1 cellular context compared by ENCODE assay signal in the genomic region with DNA sequence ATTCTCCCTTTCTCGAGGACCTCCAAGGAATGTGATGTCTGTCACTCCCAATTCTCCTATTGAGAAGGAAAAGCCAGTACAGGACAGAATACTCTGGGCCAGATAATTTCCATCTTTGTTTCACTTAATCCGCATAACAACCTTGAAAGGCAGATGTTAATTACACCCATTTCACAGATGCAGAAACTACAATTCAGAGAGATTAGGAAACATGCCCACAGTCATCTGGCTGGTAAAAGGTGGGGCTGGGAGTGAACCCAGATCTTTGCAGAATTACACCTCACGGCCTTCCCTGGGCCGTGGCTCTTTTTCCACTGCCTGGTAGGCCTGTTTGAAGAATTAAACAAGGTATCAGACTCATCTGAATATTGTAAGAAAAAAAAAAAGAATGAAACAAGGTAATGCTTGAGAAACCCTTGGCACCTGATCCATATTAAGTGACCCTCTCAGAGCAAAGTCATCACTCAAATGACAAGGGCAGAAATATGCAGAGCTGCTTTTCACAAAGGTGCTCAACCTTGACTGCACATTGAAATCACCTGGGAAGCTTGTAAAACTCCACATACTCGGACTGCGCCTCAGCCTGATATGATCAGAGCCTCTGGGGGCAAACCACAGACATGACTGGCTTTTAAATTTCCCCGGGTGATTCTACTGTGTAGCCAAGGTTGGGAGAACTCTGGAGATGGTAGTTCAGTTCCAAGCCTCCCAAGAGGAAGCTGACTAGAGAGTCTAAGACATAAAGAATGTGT.
A peak's percentile ranks its signal among the peaks of the same experiment; 100 is the strongest.
TF ChIP-seq lines count a peak whose summit lies in the region.

No MANE protein-coding gene starts in this region.

TF ChIP-seq in HepG2, 621 proteins besides CTCF, POLR2A, EP300 and RAD21:
- TF ChIP-seq TIGD3 (CRISPR knock-in tag; IDR thresholded peaks at IDR 0.05; ENCODE audit: borderline replicate concordance): no peak
- no peak for TF ChIP-seq ZNF124 (CRISPR knock-in tag; IDR thresholded peaks at IDR 0.05)
- peak; percentile 72 for TF ChIP-seq ZNF629 (CRISPR knock-in tag; conservative IDR thresholded peaks at IDR 0.05)
- TF ChIP-seq SRSF1 (optimal IDR thresholded peaks at IDR 0.05; ENCODE audit: low read depth, low read length): no peak
TF ChIP-seq in HepG2: peak in this region for 1.
